Comparison of ENCODE assay signal across 1 cellular context in the genomic region with DNA sequence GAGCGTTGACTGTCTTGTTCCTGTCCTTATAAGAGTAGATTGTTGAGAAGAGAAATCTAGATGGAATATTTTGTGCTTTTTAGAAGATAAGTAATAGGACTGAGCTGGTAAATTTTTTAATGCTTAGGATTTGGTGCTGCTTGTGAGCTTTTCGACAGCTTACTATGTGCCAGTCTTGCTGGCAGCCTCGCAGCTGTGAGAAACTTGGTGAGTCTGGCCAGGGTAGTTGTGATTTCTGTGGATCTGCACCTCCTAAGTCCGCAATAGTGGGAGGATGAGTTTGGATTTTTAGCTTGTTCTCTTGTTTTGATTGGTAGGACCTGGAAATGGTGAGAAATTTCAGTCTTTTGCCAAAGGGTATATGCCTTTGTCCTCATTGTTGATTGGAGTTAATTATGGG.
TF ChIP-seq lines count a peak whose summit lies in the region.

No MANE protein-coding gene starts in this region.

TF ChIP-seq in GM23338, 12 proteins besides CTCF, POLR2A, EP300 and RAD21 (continued from another document):
- TF ChIP-seq, protein P1, sequence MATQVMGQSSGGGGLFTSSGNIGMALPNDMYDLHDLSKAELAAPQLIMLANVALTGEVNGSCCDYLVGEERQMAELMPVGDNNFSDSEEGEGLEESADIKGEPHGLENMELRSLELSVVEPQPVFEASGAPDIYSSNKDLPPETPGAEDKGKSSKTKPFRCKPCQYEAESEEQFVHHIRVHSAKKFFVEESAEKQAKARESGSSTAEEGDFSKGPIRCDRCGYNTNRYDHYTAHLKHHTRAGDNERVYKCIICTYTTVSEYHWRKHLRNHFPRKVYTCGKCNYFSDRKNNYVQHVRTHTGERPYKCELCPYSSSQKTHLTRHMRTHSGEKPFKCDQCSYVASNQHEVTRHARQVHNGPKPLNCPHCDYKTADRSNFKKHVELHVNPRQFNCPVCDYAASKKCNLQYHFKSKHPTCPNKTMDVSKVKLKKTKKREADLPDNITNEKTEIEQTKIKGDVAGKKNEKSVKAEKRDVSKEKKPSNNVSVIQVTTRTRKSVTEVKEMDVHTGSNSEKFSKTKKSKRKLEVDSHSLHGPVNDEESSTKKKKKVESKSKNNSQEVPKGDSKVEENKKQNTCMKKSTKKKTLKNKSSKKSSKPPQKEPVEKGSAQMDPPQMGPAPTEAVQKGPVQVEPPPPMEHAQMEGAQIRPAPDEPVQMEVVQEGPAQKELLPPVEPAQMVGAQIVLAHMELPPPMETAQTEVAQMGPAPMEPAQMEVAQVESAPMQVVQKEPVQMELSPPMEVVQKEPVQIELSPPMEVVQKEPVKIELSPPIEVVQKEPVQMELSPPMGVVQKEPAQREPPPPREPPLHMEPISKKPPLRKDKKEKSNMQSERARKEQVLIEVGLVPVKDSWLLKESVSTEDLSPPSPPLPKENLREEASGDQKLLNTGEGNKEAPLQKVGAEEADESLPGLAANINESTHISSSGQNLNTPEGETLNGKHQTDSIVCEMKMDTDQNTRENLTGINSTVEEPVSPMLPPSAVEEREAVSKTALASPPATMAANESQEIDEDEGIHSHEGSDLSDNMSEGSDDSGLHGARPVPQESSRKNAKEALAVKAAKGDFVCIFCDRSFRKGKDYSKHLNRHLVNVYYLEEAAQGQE (IDR thresholded peaks at IDR 0.05; ENCODE audit: unreplicated experiment) = no peak
- TF ChIP-seq STAT1 (IDR thresholded peaks at IDR 0.05; ENCODE audit: unreplicated experiment) = no peak
- no peak for TF ChIP-seq POLR2AphosphoS5 (IDR thresholded peaks at IDR 0.05; ENCODE audit: low read depth)
- TF ChIP-seq, protein P2, sequence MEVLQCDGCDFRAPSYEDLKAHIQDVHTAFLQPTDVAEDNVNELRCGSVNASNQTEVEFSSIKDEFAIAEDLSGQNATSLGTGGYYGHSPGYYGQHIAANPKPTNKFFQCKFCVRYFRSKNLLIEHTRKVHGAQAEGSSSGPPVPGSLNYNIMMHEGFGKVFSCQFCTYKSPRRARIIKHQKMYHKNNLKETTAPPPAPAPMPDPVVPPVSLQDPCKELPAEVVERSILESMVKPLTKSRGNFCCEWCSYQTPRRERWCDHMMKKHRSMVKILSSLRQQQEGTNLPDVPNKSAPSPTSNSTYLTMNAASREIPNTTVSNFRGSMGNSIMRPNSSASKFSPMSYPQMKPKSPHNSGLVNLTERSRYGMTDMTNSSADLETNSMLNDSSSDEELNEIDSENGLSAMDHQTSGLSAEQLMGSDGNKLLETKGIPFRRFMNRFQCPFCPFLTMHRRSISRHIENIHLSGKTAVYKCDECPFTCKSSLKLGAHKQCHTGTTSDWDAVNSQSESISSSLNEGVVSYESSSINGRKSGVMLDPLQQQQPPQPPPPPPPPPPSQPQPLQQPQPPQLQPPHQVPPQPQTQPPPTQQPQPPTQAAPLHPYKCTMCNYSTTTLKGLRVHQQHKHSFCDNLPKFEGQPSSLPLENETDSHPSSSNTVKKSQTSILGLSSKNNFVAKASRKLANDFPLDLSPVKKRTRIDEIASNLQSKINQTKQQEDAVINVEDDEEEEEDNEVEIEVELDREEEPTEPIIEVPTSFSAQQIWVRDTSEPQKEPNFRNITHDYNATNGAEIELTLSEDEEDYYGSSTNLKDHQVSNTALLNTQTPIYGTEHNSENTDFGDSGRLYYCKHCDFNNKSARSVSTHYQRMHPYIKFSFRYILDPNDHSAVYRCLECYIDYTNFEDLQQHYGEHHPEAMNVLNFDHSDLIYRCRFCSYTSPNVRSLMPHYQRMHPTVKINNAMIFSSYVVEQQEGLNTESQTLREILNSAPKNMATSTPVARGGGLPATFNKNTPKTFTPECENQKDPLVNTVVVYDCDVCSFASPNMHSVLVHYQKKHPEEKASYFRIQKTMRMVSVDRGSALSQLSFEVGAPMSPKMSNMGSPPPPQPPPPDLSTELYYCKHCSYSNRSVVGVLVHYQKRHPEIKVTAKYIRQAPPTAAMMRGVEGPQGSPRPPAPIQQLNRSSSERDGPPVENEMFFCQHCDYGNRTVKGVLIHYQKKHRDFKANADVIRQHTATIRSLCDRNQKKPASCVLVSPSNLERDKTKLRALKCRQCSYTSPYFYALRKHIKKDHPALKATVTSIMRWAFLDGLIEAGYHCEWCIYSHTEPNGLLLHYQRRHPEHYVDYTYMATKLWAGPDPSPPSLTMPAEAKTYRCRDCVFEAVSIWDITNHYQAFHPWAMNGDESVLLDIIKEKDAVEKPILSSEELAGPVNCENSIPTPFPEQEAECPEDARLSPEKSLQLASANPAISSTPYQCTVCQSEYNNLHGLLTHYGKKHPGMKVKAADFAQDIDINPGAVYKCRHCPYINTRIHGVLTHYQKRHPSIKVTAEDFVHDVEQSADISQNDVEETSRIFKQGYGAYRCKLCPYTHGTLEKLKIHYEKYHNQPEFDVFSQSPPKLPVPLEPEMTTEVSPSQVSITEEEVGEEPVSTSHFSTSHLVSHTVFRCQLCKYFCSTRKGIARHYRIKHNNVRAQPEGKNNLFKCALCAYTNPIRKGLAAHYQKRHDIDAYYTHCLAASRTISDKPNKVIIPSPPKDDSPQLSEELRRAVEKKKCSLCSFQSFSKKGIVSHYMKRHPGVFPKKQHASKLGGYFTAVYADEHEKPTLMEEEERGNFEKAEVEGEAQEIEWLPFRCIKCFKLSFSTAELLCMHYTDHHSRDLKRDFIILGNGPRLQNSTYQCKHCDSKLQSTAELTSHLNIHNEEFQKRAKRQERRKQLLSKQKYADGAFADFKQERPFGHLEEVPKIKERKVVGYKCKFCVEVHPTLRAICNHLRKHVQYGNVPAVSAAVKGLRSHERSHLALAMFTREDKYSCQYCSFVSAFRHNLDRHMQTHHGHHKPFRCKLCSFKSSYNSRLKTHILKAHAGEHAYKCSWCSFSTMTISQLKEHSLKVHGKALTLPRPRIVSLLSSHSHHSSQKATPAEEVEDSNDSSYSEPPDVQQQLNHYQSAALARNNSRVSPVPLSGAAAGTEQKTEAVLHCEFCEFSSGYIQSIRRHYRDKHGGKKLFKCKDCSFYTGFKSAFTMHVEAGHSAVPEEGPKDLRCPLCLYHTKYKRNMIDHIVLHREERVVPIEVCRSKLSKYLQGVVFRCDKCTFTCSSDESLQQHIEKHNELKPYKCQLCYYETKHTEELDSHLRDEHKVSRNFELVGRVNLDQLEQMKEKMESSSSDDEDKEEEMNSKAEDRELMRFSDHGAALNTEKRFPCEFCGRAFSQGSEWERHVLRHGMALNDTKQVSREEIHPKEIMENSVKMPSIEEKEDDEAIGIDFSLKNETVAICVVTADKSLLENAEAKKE (CRISPR knock-in tag; IDR thresholded peaks at IDR 0.05) = no peak
- TF ChIP-seq JUNB (IDR thresholded peaks at IDR 0.05; ENCODE audit: unreplicated experiment) = no peak
- no peak for TF ChIP-seq ZNF114 (CRISPR knock-in tag; IDR thresholded peaks at IDR 0.05)
TF ChIP-seq in GM23338: peak in this region for 0.
